In genomic region chr1:207868252-207868768, GRCh38 we compare ENCODE assay signal across 8 cellular contexts.
DNase-seq lines count a peak whose midpoint lies in the region; ATAC-seq and TF ChIP-seq lines count a peak whose summit lies in the region.

No MANE protein-coding gene starts in this region.

- peaks cover 13% of the 10 kb centered on the region for H3K27me3 ChIP-seq in neuron (ENCODE audit: insufficient read depth, low read length)

- no peak for TF ChIP-seq CTCF in foreskin fibroblast (IDR thresholded peaks at IDR 0.05; ENCODE audit: low read depth, low read length)

- DNase-seq in NCI-H146 (lab: John Stamatoyannopoulos, UW) (peak; percentile 13), NCI-H146 treated with DMSO at 0.1 percent for 48 hours (lab: John Stamatoyannopoulos, UW; ENCODE audit: unreplicated experiment) (no peak), foreskin fibroblast (peak in 1 of 2 donors; percentile 47), DMS114 treated with DMSO at 0.1 percent for 48 hours (lab: John Stamatoyannopoulos, UW; ENCODE audit: unreplicated experiment) (no peak)
- peak; percentile 34 to 44 for DNase-seq in activated T-cell treated with anti-CD3 and anti-CD28 coated beads, Interleukin-2, amount 50 U/mL, for 48 hours

- H3K36me3 ChIP-seq in neuron (ENCODE audit: insufficient read depth, low read length): peaks cover 40% of the 10 kb centered on the region

- no peaks in the 10 kb centered on the region for H3K9me3 ChIP-seq in neuron (ENCODE audit: low read length)

- H3K4me1 ChIP-seq in neuron (ENCODE audit: insufficient read depth, low read length): peaks cover 18% of the 10 kb centered on the region

- peak; percentile 7 for ATAC-seq in HG03442 (IDR thresholded peaks at IDR 0.05; ENCODE audit: unreplicated experiment)
- ATAC-seq in HG03108 (IDR thresholded peaks at IDR 0.05; ENCODE audit: unreplicated experiment): no peak

- H2AFZ ChIP-seq in neuron (ENCODE audit: low read depth, low read length): peak overlapping the region; percentile 87

- H3K4me3 ChIP-seq in foreskin fibroblast (ENCODE audit: low read depth in 1 of 2, low read length in 2 of 2): peak overlapping the region; percentile 73 to 80
- H3K4me3 ChIP-seq in neuron (ENCODE audit: low read length): peak overlapping the region; percentile 93

Comparison
In these comparisons a context has a peak if more than half of its experiments do, and no peak if none do; other contexts are left out.
1. DNase-seq: peak in NCI-H146 (single experiment) and activated T-cell treated with anti-CD3 and anti-CD28 coated beads, Interleukin-2, amount 50 U/mL, for 48 hours (2 of 2); none in NCI-H146 treated with DMSO at 0.1 percent for 48 hours (single experiment) and DMS114 treated with DMSO at 0.1 percent for 48 hours (single experiment).